In the genomic region with DNA sequence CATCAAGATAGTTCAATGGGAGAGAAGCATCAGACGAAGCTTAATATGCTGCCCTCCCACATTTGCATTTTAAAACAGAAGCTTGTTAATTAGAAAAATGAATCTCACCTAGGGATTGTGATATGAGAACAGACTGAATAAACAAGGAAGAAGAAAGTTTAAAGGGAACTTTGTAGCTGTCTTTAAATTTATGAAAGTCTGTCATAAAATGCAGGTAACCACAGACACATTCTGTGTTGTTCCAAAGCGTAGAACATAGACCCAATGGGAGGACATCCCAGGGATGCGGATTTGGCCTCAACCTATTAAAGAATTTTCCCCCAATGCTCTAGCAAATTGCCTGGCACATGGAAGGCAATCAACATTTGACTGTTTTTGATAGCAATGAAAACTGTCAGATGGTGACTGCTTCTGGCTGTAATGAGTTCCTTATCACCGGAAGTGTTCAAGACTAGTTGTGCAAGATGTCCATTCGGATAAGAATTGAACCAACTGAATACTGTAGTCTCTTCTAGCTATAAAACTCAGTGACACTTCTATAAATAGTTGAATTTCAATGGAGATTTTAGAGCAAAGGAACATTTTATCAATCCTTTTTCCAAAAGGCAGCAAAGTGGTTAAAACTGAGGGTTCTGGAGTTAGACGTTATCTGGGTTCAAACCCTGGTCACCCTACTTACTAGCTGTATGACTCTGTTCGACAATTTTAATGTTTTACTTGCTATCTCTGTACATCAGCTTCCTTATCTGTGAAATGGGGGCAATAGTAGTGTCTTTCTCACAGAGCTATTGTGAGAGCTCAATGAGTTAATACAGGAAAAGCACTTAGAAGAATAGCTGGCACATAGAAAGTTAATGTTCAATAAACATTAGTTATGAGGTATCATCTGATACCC, we compare ENCODE assay signal across 16 cellular contexts.
DNase-seq lines count a peak whose midpoint lies in the region; ATAC-seq, FAIRE-seq and TF ChIP-seq lines count a peak whose summit lies in the region.
"Had no signal": no experiment of that assay in that cellular context is flagged by ENCODE, and none has a peak within 500 bp of the region (broad histone marks: within the 10 kb centered on the region; RNA-seq: fewer than 3 reads in every experiment).

No MANE protein-coding gene starts in this region.

- intact Hi-C loops in activated naive CD4-positive, alpha-beta T cell treated with anti-CD3 and anti-CD28 coated beads for 36 hours (cut with micrococcal nuclease), result no loop called here
- intact Hi-C loops in activated T-helper 2 cell treated with anti-CD3 and anti-CD28 coated beads, Interferon-gamma antibody, Interleukin-2, Interleukin-4, amounts not matched to agents 10 μg/mL and 5 μg/mL and 100 μg/mL, durations not matched to agents 14 hours and 24 hours and 36 hours (cut with micrococcal nuclease), result no loop called here

- no peaks in the 10 kb centered on the region for H3K9me3 ChIP-seq in right atrium auricular region
- H3K9me3 ChIP-seq: left ventricle myocardium inferior, testis had no signal

- H3K4me1 Mint-ChIP-seq in activated naive CD4-positive, alpha-beta T cell treated with anti-CD3 and anti-CD28 coated beads for 36 hours (ENCODE audit: low read depth), result peaks cover 87% of the 10 kb centered on the region
- peaks cover 85% of the 10 kb centered on the region for H3K4me1 Mint-ChIP-seq in activated T-helper 2 cell treated with anti-CD3 and anti-CD28 coated beads, Interferon-gamma antibody, Interleukin-2, Interleukin-4, amounts not matched to agents 10 μg/mL and 5 μg/mL and 100 μg/mL, durations not matched to agents 14 hours and 24 hours and 36 hours (ENCODE audit: low read depth)
- H3K4me1 Mint-ChIP-seq in natural killer cell treated with Interleukin-12 subunit alpha and Interleukin-12 subunit beta and Interleukin-15 and Interleukin-18, amount 100 ng/mL, for 72 hours (ENCODE audit: low read depth in 2 of 2), result peaks cover 9 to 41% of the 10 kb centered on the region in 2 donors
- peaks cover 12% of the 10 kb centered on the region for H3K4me1 Mint-ChIP-seq in type B pancreatic cell (ENCODE audit: unreplicated experiment)

- no peak overlapping the region for H3K4me3 ChIP-seq in right atrium auricular region
- H3K4me3 ChIP-seq: left ventricle myocardium inferior, testis had no signal

- TF ChIP-seq CTCF in type B pancreatic cell (conservative IDR thresholded peaks at IDR 0.05), result no peak
- TF ChIP-seq CTCF in right atrium auricular region (IDR thresholded peaks at IDR 0.05), result no peak

- no peak overlapping the region for H3K4me3 Mint-ChIP-seq in activated naive CD4-positive, alpha-beta T cell treated with anti-CD3 and anti-CD28 coated beads for 36 hours
- H3K4me3 Mint-ChIP-seq in activated T-helper 2 cell treated with anti-CD3 and anti-CD28 coated beads, Interferon-gamma antibody, Interleukin-2, Interleukin-4, amounts not matched to agents 10 μg/mL and 5 μg/mL and 100 μg/mL, durations not matched to agents 14 hours and 24 hours and 36 hours (ENCODE audit: low read depth), result no peak overlapping the region
- H3K4me3 Mint-ChIP-seq in natural killer cell treated with Interleukin-12 subunit alpha and Interleukin-12 subunit beta and Interleukin-15 and Interleukin-18, amount 100 ng/mL, for 72 hours, result no peak overlapping the region
- H3K4me3 Mint-ChIP-seq in type B pancreatic cell, result no peak overlapping the region
- H3K4me3 Mint-ChIP-seq: CD8-positive, alpha-beta T cell had no signal

- CTCF ChIA-PET in activated naive CD4-positive, alpha-beta T cell treated with anti-CD3 and anti-CD28 coated beads for 36 hours (lab: Charles Lee), result interaction anchor here (0.9 to 1.5 kb wide), 8 partner anchors 10 to 106 kb away, joined by 3 to 5 read pairs (median 4); no protein-coding TSS in a partner anchor

- no peaks in the 10 kb centered on the region for H3K27me3 Mint-ChIP-seq in activated naive CD4-positive, alpha-beta T cell treated with anti-CD3 and anti-CD28 coated beads for 36 hours (ENCODE audit: low read depth)
- H3K27me3 Mint-ChIP-seq in activated T-helper 2 cell treated with anti-CD3 and anti-CD28 coated beads, Interferon-gamma antibody, Interleukin-2, Interleukin-4, amounts not matched to agents 10 μg/mL and 5 μg/mL and 100 μg/mL, durations not matched to agents 14 hours and 24 hours and 36 hours (ENCODE audit: low read depth), result no peaks in the 10 kb centered on the region
- H3K27me3 Mint-ChIP-seq in natural killer cell treated with Interleukin-12 subunit alpha and Interleukin-12 subunit beta and Interleukin-15 and Interleukin-18, amount 100 ng/mL, for 72 hours, result no peaks in the 10 kb centered on the region
- peaks cover 4% of the 10 kb centered on the region for H3K27me3 Mint-ChIP-seq in type B pancreatic cell

- H3K4me1 ChIP-seq in right atrium auricular region, result no peaks in the 10 kb centered on the region
- H3K4me1 ChIP-seq: left ventricle myocardium inferior, parathyroid adenoma, testis had no signal

- no peak for FAIRE-seq in GM12891 (lab: Jason Lieb, UNC)
- FAIRE-seq: HTR-8/SVneo had no signal

- H3K9me3 Mint-ChIP-seq in activated naive CD4-positive, alpha-beta T cell treated with anti-CD3 and anti-CD28 coated beads for 36 hours, result no peaks in the 10 kb centered on the region
- H3K9me3 Mint-ChIP-seq in activated T-helper 2 cell treated with anti-CD3 and anti-CD28 coated beads, Interferon-gamma antibody, Interleukin-2, Interleukin-4, amounts not matched to agents 10 μg/mL and 5 μg/mL and 100 μg/mL, durations not matched to agents 14 hours and 24 hours and 36 hours, result no peaks in the 10 kb centered on the region
- no peaks in the 10 kb centered on the region for H3K9me3 Mint-ChIP-seq in natural killer cell treated with Interleukin-12 subunit alpha and Interleukin-12 subunit beta and Interleukin-15 and Interleukin-18, amount 100 ng/mL, for 72 hours
- H3K9me3 Mint-ChIP-seq in type B pancreatic cell, result no peaks in the 10 kb centered on the region
- H3K9me3 Mint-ChIP-seq: CD8-positive, alpha-beta T cell had no signal

- no peaks in the 10 kb centered on the region for H3K36me3 ChIP-seq in right atrium auricular region
- H3K36me3 ChIP-seq: left ventricle myocardium inferior had no signal

- no peak overlapping the region for H3K27ac ChIP-seq in right atrium auricular region
- H3K27ac ChIP-seq: left ventricle myocardium inferior, parathyroid adenoma, testis had no signal

- H3K27ac Mint-ChIP-seq in activated naive CD4-positive, alpha-beta T cell treated with anti-CD3 and anti-CD28 coated beads for 36 hours, result peak overlapping the region; percentile 80
- H3K27ac Mint-ChIP-seq in activated T-helper 2 cell treated with anti-CD3 and anti-CD28 coated beads, Interferon-gamma antibody, Interleukin-2, Interleukin-4, amounts not matched to agents 10 μg/mL and 5 μg/mL and 100 μg/mL, durations not matched to agents 14 hours and 24 hours and 36 hours, result peak overlapping the region; percentile 84
- H3K27ac Mint-ChIP-seq in natural killer cell treated with Interleukin-12 subunit alpha and Interleukin-12 subunit beta and Interleukin-15 and Interleukin-18, amount 100 ng/mL, for 72 hours, result peak overlapping the region; percentile 41 to 54
- H3K27ac Mint-ChIP-seq in type B pancreatic cell, result no peak overlapping the region
- H3K27ac Mint-ChIP-seq: CD8-positive, alpha-beta T cell had no signal

- no peak for TF ChIP-seq POLR2A in GM12891 (IDR thresholded peaks at IDR 0.05; ENCODE audit: low read depth, low read length)

- DNase-seq in activated naive CD4-positive, alpha-beta T cell treated with anti-CD3 and anti-CD28 coated beads for 36 hours, result no peak
- DNase-seq in activated naive CD4-positive, alpha-beta T cell treated with Interleukin-2 at 50 U/mL for 16 hours, result no peak
- DNase-seq in OCI-M1 (lab: John Stamatoyannopoulos, UW) (peak; percentile 87), type B pancreatic cell (ENCODE audit: extremely low spot score, unreplicated experiment) (no peak), right atrium auricular region (ENCODE audit: low spot score) (no peak), GM12891 (ENCODE audit: insufficient read length, low spot score) (no peak)
- no peak for DNase-seq in activated T-helper 2 cell treated with anti-CD3 and anti-CD28 coated beads, Interferon-gamma antibody, Interleukin-2, Interleukin-4, amounts not matched to agents 10 μg/mL and 5 μg/mL and 100 μg/mL, durations not matched to agents 14 hours and 24 hours and 36 hours (ENCODE audit: low spot score)
- DNase-seq in natural killer cell treated with Interleukin-12 subunit alpha and Interleukin-12 subunit beta and Interleukin-15 and Interleukin-18, amount 100 ng/mL, for 72 hours (ENCODE audit: low spot score), result no peak
- DNase-seq: CD8-positive, alpha-beta T cell; left ventricle myocardium inferior; NCI-H187; NCI-H446 treated with DMSO at 0.1 percent for 48 hours; testis had no signal

- H3K27me3 ChIP-seq in right atrium auricular region, result no peaks in the 10 kb centered on the region
- H3K27me3 ChIP-seq: testis had no signal

- H3K36me3 Mint-ChIP-seq in activated naive CD4-positive, alpha-beta T cell treated with anti-CD3 and anti-CD28 coated beads for 36 hours (ENCODE audit: low read depth), result no peaks in the 10 kb centered on the region
- H3K36me3 Mint-ChIP-seq in activated T-helper 2 cell treated with anti-CD3 and anti-CD28 coated beads, Interferon-gamma antibody, Interleukin-2, Interleukin-4, amounts not matched to agents 10 μg/mL and 5 μg/mL and 100 μg/mL, durations not matched to agents 14 hours and 24 hours and 36 hours (ENCODE audit: low read depth), result peaks cover 3% of the 10 kb centered on the region
- H3K36me3 Mint-ChIP-seq in natural killer cell treated with Interleukin-12 subunit alpha and Interleukin-12 subunit beta and Interleukin-15 and Interleukin-18, amount 100 ng/mL, for 72 hours, result no peaks in the 10 kb centered on the region
- H3K36me3 Mint-ChIP-seq in type B pancreatic cell, result no peaks in the 10 kb centered on the region
- H3K36me3 Mint-ChIP-seq: CD8-positive, alpha-beta T cell had no signal

- no peak for ATAC-seq in natural killer cell treated with Interleukin-12 subunit alpha and Interleukin-12 subunit beta and Interleukin-15 and Interleukin-18, amount 100 ng/mL, for 72 hours
- ATAC-seq: CD8-positive, alpha-beta T cell; HCT116 had no signal

TF ChIP-seq in GM12891, 5 proteins besides CTCF, POLR2A, EP300 and RAD21:
- TF ChIP-seq POLR2AphosphoS5 (IDR thresholded peaks at IDR 0.05; ENCODE audit: low read depth, low read length), result no peak
- no peak for TF ChIP-seq SPI1 (IDR thresholded peaks at IDR 0.05; ENCODE audit: low read depth, low read length)
- TF ChIP-seq POU2F2 (IDR thresholded peaks at IDR 0.05; ENCODE audit: low read depth, low read length), result no peak
- TF ChIP-seq TAF1 (IDR thresholded peaks at IDR 0.05; ENCODE audit: low read depth, low read length), result no peak
- TF ChIP-seq PAX5 (IDR thresholded peaks at IDR 0.05; ENCODE audit: insufficient read depth, low read length, severe bottlenecking), result no peak
TF ChIP-seq in GM12891: peak in this region for 0.
